13 cellular contexts compared by ENCODE assay signal in genomic region chr3:72318504-72319201, GRCh38.
DNase-seq lines count a peak whose midpoint lies in the region; ATAC-seq, FAIRE-seq and TF ChIP-seq lines count a peak whose summit lies in the region.
"Had no signal": no experiment of that assay in that cellular context is flagged by ENCODE, and none has a peak within 500 bp of the region (broad histone marks: within the 10 kb centered on the region; RNA-seq: fewer than 3 reads in every experiment).

No MANE protein-coding gene starts in this region.

- H3K4me1 ChIP-seq in astrocyte (ENCODE audit: insufficient read depth, low read length): peaks cover 21% of the 10 kb centered on the region

- no peak overlapping the region for H3K9ac ChIP-seq in astrocyte (ENCODE audit: low read length)

- H4K20me1 ChIP-seq in astrocyte (ENCODE audit: insufficient read depth, low read length): no peaks in the 10 kb centered on the region

- no peak for TF ChIP-seq CTCF in astrocyte (IDR thresholded peaks at IDR 0.05; ENCODE audit: insufficient read depth, low read depth, low read length)

- no peak overlapping the region for H3K4me3 Mint-ChIP-seq in astrocyte (ENCODE audit: unreplicated experiment)
- H3K4me3 Mint-ChIP-seq: CD8-positive, alpha-beta T cell; naive thymus-derived CD4-positive, alpha-beta T cell had no signal

- H3K4me2 ChIP-seq in astrocyte (ENCODE audit: low read length): peak overlapping the region; percentile 37

- H3K9me3 Mint-ChIP-seq in astrocyte (ENCODE audit: unreplicated experiment): peaks cover 9% of the 10 kb centered on the region
- H3K9me3 Mint-ChIP-seq: CD8-positive, alpha-beta T cell had no signal

- intact Hi-C loops in sciatic nerve (cut with DNase I): no loop called here

- H2AFZ ChIP-seq in astrocyte (ENCODE audit: low read depth, low read length): no peak overlapping the region

- H3K27ac ChIP-seq in astrocyte (ENCODE audit: low read depth, low read length): no peak overlapping the region
- H3K27ac ChIP-seq: SK-N-MC had no signal

- no peaks in the 10 kb centered on the region for H3K36me3 ChIP-seq in astrocyte (ENCODE audit: insufficient read depth, low read length)

- peak; percentile 44 for FAIRE-seq in HTR-8/SVneo (lab: Jason Lieb, UNC)
- no peak for FAIRE-seq in astrocyte (lab: Jason Lieb, UNC)

- H3K4me3 ChIP-seq in astrocyte (ENCODE audit: insufficient read depth, low read depth, low read length): no peak overlapping the region
- H3K4me3 ChIP-seq: SK-N-MC had no signal

- no peak overlapping the region for H3K27ac Mint-ChIP-seq in astrocyte (ENCODE audit: unreplicated experiment)
- H3K27ac Mint-ChIP-seq: CD8-positive, alpha-beta T cell had no signal

- peaks cover 2% of the 10 kb centered on the region for H3K4me1 Mint-ChIP-seq in astrocyte (ENCODE audit: low read depth, unreplicated experiment)

- H3K79me2 ChIP-seq in astrocyte (ENCODE audit: insufficient read depth, low read length): no peaks in the 10 kb centered on the region

- H3K27me3 Mint-ChIP-seq in astrocyte (ENCODE audit: low read depth, unreplicated experiment): peaks cover 22% of the 10 kb centered on the region
- H3K27me3 Mint-ChIP-seq: naive thymus-derived CD4-positive, alpha-beta T cell had no signal

- no peaks in the 10 kb centered on the region for H3K27me3 ChIP-seq in astrocyte (ENCODE audit: insufficient read depth, low read length)

- DNase-seq in HTR-8/SVneo (ENCODE audit: insufficient read length, low spot score) (no peak), astrocyte (ENCODE audit: low read depth) (no peak), hepatic stellate cell (ENCODE audit: low spot score) (peak; percentile 53), sciatic nerve (ENCODE audit: low spot score) (no peak), DMS53 treated with DMSO at 0.1 percent for 48 hours (lab: John Stamatoyannopoulos, UW; ENCODE audit: unreplicated experiment) (no peak), HuH-7.5 (ENCODE audit: low spot score) (no peak), T-helper 9 cell (no peak), DMS 273 (lab: John Stamatoyannopoulos, UW; ENCODE audit: unreplicated experiment) (no peak)
- DNase-seq: CD8-positive, alpha-beta T cell; naive thymus-derived CD4-positive, alpha-beta T cell; NCI-H1417; NCI-H774 had no signal

- H3K36me3 Mint-ChIP-seq in astrocyte (ENCODE audit: low read depth, unreplicated experiment): no peaks in the 10 kb centered on the region
- H3K36me3 Mint-ChIP-seq: CD8-positive, alpha-beta T cell had no signal

- peak; percentile 21 for ATAC-seq in sciatic nerve
- ATAC-seq: CD8-positive, alpha-beta T cell; naive thymus-derived CD4-positive, alpha-beta T cell had no signal

- no peaks in the 10 kb centered on the region for H3K9me3 ChIP-seq in astrocyte (ENCODE audit: insufficient read depth, low read depth, low read length)
